1 cellular context compared by ENCODE assay signal in the genomic region with DNA sequence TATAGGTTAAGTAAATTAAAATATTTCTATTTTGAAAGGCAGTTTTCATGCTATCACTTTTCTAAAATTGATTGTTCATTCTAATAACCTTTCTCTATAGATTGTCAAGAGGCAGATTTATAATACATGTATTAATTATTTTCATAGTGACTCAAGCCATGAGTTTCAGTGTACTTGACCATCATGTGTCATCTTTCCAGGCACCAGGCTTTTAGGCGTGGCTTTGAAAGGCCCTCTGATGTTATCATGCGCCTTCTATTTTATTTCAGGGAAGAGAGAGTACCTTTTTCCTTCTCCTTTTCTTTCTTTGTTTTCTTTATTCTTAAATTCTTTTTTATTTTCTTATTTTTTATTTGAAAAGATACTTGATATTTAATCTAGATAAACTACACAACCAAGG.
TF ChIP-seq lines count a peak whose summit lies in the region.

No MANE protein-coding gene starts in this region.

TF ChIP-seq in SK-N-SH treated with all-trans-retinoic acid at 6 μM for 48 hours, 23 proteins besides CTCF, POLR2A, EP300 and RAD21:
- 0 out of 2 replicates have a peak, but pooled peaks have one; percentile 20 for TF ChIP-seq ISL1 (CRISPR knock-in tag; IDR thresholded peaks at IDR 0.05)
- TF ChIP-seq ZNF70 (CRISPR knock-in tag; IDR thresholded peaks at IDR 0.05), result no peak
